ENCODE assay signal across 12 cellular contexts in the genomic region with DNA sequence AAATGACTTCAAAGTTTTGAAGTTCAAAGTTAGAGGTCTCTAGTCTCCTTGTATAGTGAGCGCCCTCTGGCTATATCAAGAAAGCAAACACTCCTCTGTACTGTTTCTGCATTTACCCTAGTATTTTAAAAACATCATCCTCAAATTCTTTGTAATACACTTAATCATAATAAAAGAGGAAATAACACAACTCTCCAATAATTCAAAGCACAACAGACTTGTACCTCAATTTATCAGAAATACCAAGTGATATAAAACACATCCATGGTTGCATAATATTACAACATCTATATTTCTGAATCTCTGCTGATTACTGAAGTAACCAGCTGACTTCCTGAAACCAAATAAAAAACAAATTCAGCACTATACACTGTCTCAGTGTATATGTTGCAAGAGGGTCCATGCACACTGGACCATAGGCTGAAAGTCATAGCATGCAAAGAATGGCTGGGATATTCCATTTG. TPM values are rescaled to one million over a fixed set of nuclear protein-coding genes. Genes with fewer than 3 reads are reported as not detected.
A peak's percentile ranks its signal among the peaks of the same experiment; 100 is the strongest.
DNase-seq lines count a peak whose midpoint lies in the region; ATAC-seq and TF ChIP-seq lines count a peak whose summit lies in the region.
"Had no signal": no experiment of that assay in that cellular context is flagged by ENCODE, and none has a peak within 500 bp of the region (broad histone marks: within the 10 kb centered on the region; RNA-seq: fewer than 3 reads in every experiment).

No MANE protein-coding gene starts in this region.

- H3K27ac Mint-ChIP-seq in GM23338 (no peak overlapping the region), nephron progenitor cell (no peak overlapping the region)

- no peaks in the 10 kb centered on the region for H3F3A ChIP-seq in GM23338 (replicated peaks; ENCODE audit: low read depth)

- H3K27ac ChIP-seq in GM23338 (ENCODE audit: low read depth) (no peak overlapping the region), RWPE2 (ENCODE audit: poor library complexity, severe bottlenecking) (no peak overlapping the region), sigmoid colon (peak overlapping the region in 3 of 4 donors; percentile 22 to 94 (median 93))
- H3K27ac ChIP-seq: heart right ventricle, vagina had no signal

- H3K4me2 ChIP-seq in GM23338: no peak overlapping the region

- 67 to 84% methylated on average over 1 of the region's 1 CpG for WGBS in sigmoid colon, 2 donors

- peaks cover 86% of the 10 kb centered on the region for H3K79me2 ChIP-seq in GM23338 (replicated peaks; ENCODE audit: insufficient read depth)

- peaks cover 21% of the 10 kb centered on the region for H3K4me1 Mint-ChIP-seq in GM23338
- peaks cover 18% of the 10 kb centered on the region for H3K4me1 Mint-ChIP-seq in nephron progenitor cell

- H3K4me3 Mint-ChIP-seq in GM23338 (no peak overlapping the region), nephron progenitor cell (no peak overlapping the region)

- H3K27me3 Mint-ChIP-seq in GM23338 (ENCODE audit: insufficient read depth, low read depth, poor library complexity) (no peaks in the 10 kb centered on the region), nephron progenitor cell (ENCODE audit: low read depth, poor library complexity) (no peaks in the 10 kb centered on the region)

- H3K9me3 Mint-ChIP-seq in GM23338 (no peaks in the 10 kb centered on the region), nephron progenitor cell (no peaks in the 10 kb centered on the region)

- intact Hi-C loops in sigmoid colon (cut with DNase I): no loop called here

- H3K9me2 ChIP-seq in GM23338 (ENCODE audit: insufficient read depth): no peaks in the 10 kb centered on the region

- H3K36me3 Mint-ChIP-seq in GM23338 (ENCODE audit: low read depth) (peaks cover 4% of the 10 kb centered on the region; the same call in 2 of the 3 replicates), nephron progenitor cell (ENCODE audit: low read depth) (peaks cover 22% of the 10 kb centered on the region)

- ATAC-seq in GM23338: no peak
- peak; percentile 26; the same call in 2 of the 3 replicates for ATAC-seq in RWPE2 (ENCODE audit: low read depth)
- ATAC-seq: K562, Right ventricle myocardium inferior had no signal

- no peak for TF ChIP-seq POLR2A in sigmoid colon (IDR thresholded peaks at IDR 0.05)

- no peaks in the 10 kb centered on the region for H3K9me3 ChIP-seq in RWPE2 (ENCODE audit: severe bottlenecking)
- H3K9me3 ChIP-seq in sigmoid colon: no peaks in the 10 kb centered on the region
- H3K9me3 ChIP-seq: heart right ventricle, vagina had no signal

- no peaks in the 10 kb centered on the region for H3K27me3 ChIP-seq in GM23338 (ENCODE audit: insufficient read depth)
- no peaks in the 10 kb centered on the region for H3K27me3 ChIP-seq in RWPE2 (ENCODE audit: insufficient read depth, poor library complexity, severe bottlenecking)
- no peaks in the 10 kb centered on the region for H3K27me3 ChIP-seq in sigmoid colon
- H3K27me3 ChIP-seq: heart right ventricle, vagina had no signal

- no peak overlapping the region for H2AFZ ChIP-seq in GM23338

- TF ChIP-seq CTCF in GM23338 (conservative IDR thresholded peaks at IDR 0.05; ENCODE audit: low read depth in 2 of 2) (peak; percentile 36 to 52; a peak in 3 of 4 replicates), RWPE2 (IDR thresholded peaks at IDR 0.05; ENCODE audit: poor library complexity, severe bottlenecking) (peak; percentile 35), sigmoid colon (IDR thresholded peaks at IDR 0.05) (no peak), nephron progenitor cell (IDR thresholded peaks at IDR 0.05) (no peak), GM10248 (IDR thresholded peaks at IDR 0.05; ENCODE audit: control extremely low read depth, extremely low read depth, low read depth, missing control alignments) (no peak)

- CTCF ChIA-PET in GM10248 (lab: Yijun Ruan, JAX): no interaction called here

- DNase-seq in GM23338 (ENCODE audit: low spot score): peak; percentile 39
- no peak for DNase-seq in RWPE2 (ENCODE audit: low spot score)
- peak; percentile 61 for DNase-seq in fibroblast of peridontal ligament (ENCODE audit: extremely low read depth)
- no peak for DNase-seq in sigmoid colon
- DNase-seq in nephron progenitor cell: no peak
- DNase-seq in NCI-H345 (lab: John Stamatoyannopoulos, UW): no peak
- no peak for DNase-seq in GM10248 (ENCODE audit: extremely low spot score)
- DNase-seq: heart right ventricle, NCI-H2081 treated with DMSO at 0.1 percent for 48 hours had no signal

- H4K20me1 ChIP-seq in GM23338 (replicated peaks; ENCODE audit: insufficient read depth): no peaks in the 10 kb centered on the region; the same call in 1 of the 2 replicates

- H3K4me1 ChIP-seq in GM23338 (ENCODE audit: insufficient read depth) (peaks cover 9% of the 10 kb centered on the region), RWPE2 (ENCODE audit: insufficient read depth, poor library complexity, severe bottlenecking) (peaks cover 16% of the 10 kb centered on the region), sigmoid colon (peaks cover 0 to 99% (median 76%) of the 10 kb centered on the region in 4 donors)

- H3K4me3 ChIP-seq in GM23338: no peak overlapping the region
- H3K4me3 ChIP-seq in RWPE2 (ENCODE audit: severe bottlenecking): no peak overlapping the region
- no peak overlapping the region for H3K4me3 ChIP-seq in sigmoid colon
- H3K4me3 ChIP-seq: heart right ventricle, K562, vagina had no signal

- POLR2A ChIA-PET in GM10248 (lab: Yijun Ruan, JAX): no interaction called here

- no peaks in the 10 kb centered on the region for H3K36me3 ChIP-seq in GM23338 (ENCODE audit: insufficient read depth)
- peaks cover 53% of the 10 kb centered on the region for H3K36me3 ChIP-seq in RWPE2 (ENCODE audit: low read depth)
- no peaks in the 10 kb centered on the region for H3K36me3 ChIP-seq in sigmoid colon
- H3K36me3 ChIP-seq: vagina had no signal

- TF ChIP-seq EP300 in sigmoid colon (IDR thresholded peaks at IDR 0.05): no peak

TF ChIP-seq in GM23338, 12 proteins besides CTCF, POLR2A, EP300 and RAD21 (continues in another document):
- TF ChIP-seq ZNF114 (CRISPR knock-in tag; IDR thresholded peaks at IDR 0.05) (no peak), NANOG (IDR thresholded peaks at IDR 0.05; ENCODE audit: borderline replicate concordance) (no peak), JUNB (IDR thresholded peaks at IDR 0.05; ENCODE audit: unreplicated experiment) (no peak), POLR2AphosphoS5 (IDR thresholded peaks at IDR 0.05; ENCODE audit: low read depth) (no peak)
- TF ChIP-seq, protein P1, sequence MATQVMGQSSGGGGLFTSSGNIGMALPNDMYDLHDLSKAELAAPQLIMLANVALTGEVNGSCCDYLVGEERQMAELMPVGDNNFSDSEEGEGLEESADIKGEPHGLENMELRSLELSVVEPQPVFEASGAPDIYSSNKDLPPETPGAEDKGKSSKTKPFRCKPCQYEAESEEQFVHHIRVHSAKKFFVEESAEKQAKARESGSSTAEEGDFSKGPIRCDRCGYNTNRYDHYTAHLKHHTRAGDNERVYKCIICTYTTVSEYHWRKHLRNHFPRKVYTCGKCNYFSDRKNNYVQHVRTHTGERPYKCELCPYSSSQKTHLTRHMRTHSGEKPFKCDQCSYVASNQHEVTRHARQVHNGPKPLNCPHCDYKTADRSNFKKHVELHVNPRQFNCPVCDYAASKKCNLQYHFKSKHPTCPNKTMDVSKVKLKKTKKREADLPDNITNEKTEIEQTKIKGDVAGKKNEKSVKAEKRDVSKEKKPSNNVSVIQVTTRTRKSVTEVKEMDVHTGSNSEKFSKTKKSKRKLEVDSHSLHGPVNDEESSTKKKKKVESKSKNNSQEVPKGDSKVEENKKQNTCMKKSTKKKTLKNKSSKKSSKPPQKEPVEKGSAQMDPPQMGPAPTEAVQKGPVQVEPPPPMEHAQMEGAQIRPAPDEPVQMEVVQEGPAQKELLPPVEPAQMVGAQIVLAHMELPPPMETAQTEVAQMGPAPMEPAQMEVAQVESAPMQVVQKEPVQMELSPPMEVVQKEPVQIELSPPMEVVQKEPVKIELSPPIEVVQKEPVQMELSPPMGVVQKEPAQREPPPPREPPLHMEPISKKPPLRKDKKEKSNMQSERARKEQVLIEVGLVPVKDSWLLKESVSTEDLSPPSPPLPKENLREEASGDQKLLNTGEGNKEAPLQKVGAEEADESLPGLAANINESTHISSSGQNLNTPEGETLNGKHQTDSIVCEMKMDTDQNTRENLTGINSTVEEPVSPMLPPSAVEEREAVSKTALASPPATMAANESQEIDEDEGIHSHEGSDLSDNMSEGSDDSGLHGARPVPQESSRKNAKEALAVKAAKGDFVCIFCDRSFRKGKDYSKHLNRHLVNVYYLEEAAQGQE (IDR thresholded peaks at IDR 0.05; ENCODE audit: unreplicated experiment): no peak

RNA-seq across cellular contexts. Expression of a gene that starts 12.5 kb away (rescaled TPM):
- total RNA-seq in GM23338 (2014; rRNA removed; shearing (Covaris generic)): 30.5 and 31.7 TPM in 2 replicates
- polyA plus RNA-seq in GM23338 (2016; fragmentation: Nextera tagmentation; extraction: Ambion mirVana) (19.3 and 26.7 TPM in 2 replicates), sigmoid colon (10 to 100 TPM; 13.6 to 36.7 (median 22.2) TPM)
- total RNA-seq in sigmoid colon: 10 to 100 TPM; 63.3 to 79.9 (median 75.5) TPM

Comparison
In these comparisons a context has a peak if more than half of its experiments do, and no peak if none do; other contexts are left out.
1. DNase-seq: peak in GM23338 (single experiment) and fibroblast of peridontal ligament (single experiment); none in RWPE2 (single experiment), sigmoid colon (single experiment), nephron progenitor cell (single experiment), NCI-H345 (single experiment) and GM10248 (single experiment).
2. H3K27ac ChIP-seq: peak in sigmoid colon (3 of 4); none in GM23338 (single experiment) and RWPE2 (single experiment).
3. CTCF ChIP-seq: peak in GM23338 (2 of 2) and RWPE2 (single experiment); none in sigmoid colon (0 of 4), nephron progenitor cell (single experiment) and GM10248 (single experiment).